ENCODE assay signal across 10 cellular contexts in genomic region chr11:70913715-70914231, GRCh38.
DNase-seq lines count a peak whose midpoint lies in the region; ATAC-seq, FAIRE-seq and TF ChIP-seq lines count a peak whose summit lies in the region.
"Had no signal": no experiment of that assay in that cellular context is flagged by ENCODE, and none has a peak within 500 bp of the region (broad histone marks: within the 10 kb centered on the region; RNA-seq: fewer than 3 reads in every experiment).

No MANE protein-coding gene starts in this region.

- no peak for TF ChIP-seq EP300 in gastroesophageal sphincter (IDR thresholded peaks at IDR 0.05)

- H3K4me3 ChIP-seq in HUES48 (ENCODE audit: low read depth, low read length) (peak overlapping the region; percentile 42; the same call in 1 of the 2 replicates), gastroesophageal sphincter (peak overlapping the region; percentile 4 to 36), pancreas (no peak overlapping the region)

- ATAC-seq in gastroesophageal sphincter, result peak; percentile 85
- peak in 3 of 4 donors; percentile 41 to 62 (median 57) for ATAC-seq in pancreas
- no peak for ATAC-seq in HG02642 (IDR thresholded peaks at IDR 0.05; ENCODE audit: poor library complexity, unreplicated experiment)
- no peak for ATAC-seq in effector memory CD8-positive, alpha-beta T cell (replicated peaks)

- 14 to 17% methylated on average over 6 of the region's 13 CpGs for WGBS in gastroesophageal sphincter (ENCODE audit: low coverage in 1 of 2), 2 donors
- WGBS in pancreas, 2 donors, result 61 to 67% methylated on average over 13 of the region's 13 CpGs

- H3K4me1 Mint-ChIP-seq in effector memory CD8-positive, alpha-beta T cell (ENCODE audit: low read depth in 2 of 2), result no peaks in the 10 kb centered on the region

- TF ChIP-seq CTCF in gastroesophageal sphincter (IDR thresholded peaks at IDR 0.05), result no peak
- no peak for TF ChIP-seq CTCF in pancreas (IDR thresholded peaks at IDR 0.05)

- DNase-seq in NCI-H2227 treated with DMSO at 0.1 percent for 48 hours (lab: John Stamatoyannopoulos, UW) (peak; percentile 23), pancreas (peak in 1 of 6 donors; percentile 37), HuH-7 (ENCODE audit: low spot score) (no peak), GM12891 (ENCODE audit: insufficient read length, low spot score) (no peak)
- no peak for DNase-seq in effector memory CD8-positive, alpha-beta T cell
- DNase-seq: MV-4-11 had no signal

- no peaks in the 10 kb centered on the region for H3K9me3 Mint-ChIP-seq in effector memory CD8-positive, alpha-beta T cell

- H3K27ac Mint-ChIP-seq in effector memory CD8-positive, alpha-beta T cell, result no peak overlapping the region
- H3K27ac Mint-ChIP-seq: CD14-positive monocyte had no signal

- intact Hi-C loops in pancreas (cut with DNase I), result no loop called here

- peaks cover 53 to 55% of the 10 kb centered on the region in 2 donors for H3K27me3 Mint-ChIP-seq in effector memory CD8-positive, alpha-beta T cell

- H3K27ac ChIP-seq in HUES48 (ENCODE audit: low read depth, low read length) (peak overlapping the region; percentile 16), gastroesophageal sphincter (peak overlapping the region; percentile 83 to 91 (median 87)), pancreas (no peak overlapping the region)

- H3K36me3 ChIP-seq in HUES48 (ENCODE audit: control insufficient read depth, insufficient read depth, low read length) (no peaks in the 10 kb centered on the region), gastroesophageal sphincter (no peaks in the 10 kb centered on the region), pancreas (no peaks in the 10 kb centered on the region)

- H3K9me3 ChIP-seq in HUES48 (ENCODE audit: control insufficient read depth, insufficient read depth, low read length) (no peaks in the 10 kb centered on the region), gastroesophageal sphincter (no peaks in the 10 kb centered on the region), pancreas (no peaks in the 10 kb centered on the region)

- H3K4me3 Mint-ChIP-seq in effector memory CD8-positive, alpha-beta T cell, result no peak overlapping the region
- H3K4me3 Mint-ChIP-seq: CD14-positive monocyte had no signal

- FAIRE-seq in pancreas (lab: Jason Lieb, UNC), result no peak
- FAIRE-seq in GM12891 (lab: Jason Lieb, UNC), result no peak

- no peak for TF ChIP-seq POLR2A in gastroesophageal sphincter (IDR thresholded peaks at IDR 0.05)
- TF ChIP-seq POLR2A in GM12891 (IDR thresholded peaks at IDR 0.05; ENCODE audit: low read depth, low read length), result no peak

- H3K36me3 Mint-ChIP-seq in effector memory CD8-positive, alpha-beta T cell (ENCODE audit: insufficient read depth), result peaks cover 4% of the 10 kb centered on the region
- H3K36me3 Mint-ChIP-seq: CD14-positive monocyte had no signal

- no peak overlapping the region for H3K9ac ChIP-seq in HUES48 (ENCODE audit: low read depth, low read length)

- H3K27me3 ChIP-seq in HUES48 (ENCODE audit: control insufficient read depth, insufficient read depth, low read length) (no peaks in the 10 kb centered on the region), gastroesophageal sphincter (no peaks in the 10 kb centered on the region), pancreas (no peaks in the 10 kb centered on the region)

- peaks cover 19% of the 10 kb centered on the region for H3K4me1 ChIP-seq in HUES48 (ENCODE audit: control insufficient read depth, insufficient read depth, low read length)
- peaks cover 0 to 24% (median 0%) of the 10 kb centered on the region in 3 donors for H3K4me1 ChIP-seq in gastroesophageal sphincter
- no peaks in the 10 kb centered on the region for H3K4me1 ChIP-seq in pancreas

TF ChIP-seq in GM12891, 5 proteins besides CTCF, POLR2A, EP300 and RAD21:
- TF ChIP-seq PAX5 (IDR thresholded peaks at IDR 0.05; ENCODE audit: insufficient read depth, low read length, severe bottlenecking) (no peak), POLR2AphosphoS5 (IDR thresholded peaks at IDR 0.05; ENCODE audit: low read depth, low read length) (no peak), SPI1 (IDR thresholded peaks at IDR 0.05; ENCODE audit: low read depth, low read length) (no peak), POU2F2 (IDR thresholded peaks at IDR 0.05; ENCODE audit: low read depth, low read length) (no peak), TAF1 (IDR thresholded peaks at IDR 0.05; ENCODE audit: low read depth, low read length) (no peak)

Comparison
In these comparisons a context has a peak if more than half of its experiments do, and no peak if none do; other contexts are left out.
1. H3K27ac ChIP-seq: peak in HUES48 (single experiment) and gastroesophageal sphincter (4 of 4); none in pancreas (0 of 4).
2. H3K4me3 ChIP-seq: peak in HUES48 (single experiment) and gastroesophageal sphincter (2 of 2); none in pancreas (0 of 4).
3. ATAC-seq: peak in gastroesophageal sphincter (single experiment) and pancreas (3 of 4); none in HG02642 (single experiment) and effector memory CD8-positive, alpha-beta T cell (single experiment).